In genomic region chr2:86806059-86806857, GRCh38 we compare ENCODE assay signal across 24 cellular contexts. TPM values are rescaled to one million over a fixed set of nuclear protein-coding genes. Genes with fewer than 3 reads are reported as not detected.
DNase-seq lines count a peak whose midpoint lies in the region; ATAC-seq and TF ChIP-seq lines count a peak whose summit lies in the region.
"Had no signal": no experiment of that assay in that cellular context is flagged by ENCODE, and none has a peak within 500 bp of the region (broad histone marks: within the 10 kb centered on the region; RNA-seq: fewer than 3 reads in every experiment).

No MANE protein-coding gene starts in this region.

- peaks cover 32% of the 10 kb centered on the region for H3K27me3 Mint-ChIP-seq in activated T-cell treated with anti-CD3 and anti-CD28 coated beads, Interleukin-2, amount 50 U/mL, for 24 hours
- no peaks in the 10 kb centered on the region for H3K27me3 Mint-ChIP-seq in activated CD8-positive, alpha-beta T cell treated with anti-CD3 and anti-CD28 coated beads for 36 hours
- H3K27me3 Mint-ChIP-seq in immature natural killer cell (ENCODE audit: low read depth in 3 of 3) = peaks cover 17 to 31% (median 30%) of the 10 kb centered on the region in 3 donors

- H3K9me3 ChIP-seq in thymus (ENCODE audit: control insufficient read depth) = peaks cover 2% of the 10 kb centered on the region
- H3K9me3 ChIP-seq: colonic mucosa, neutrophil, transverse colon had no signal

- no peak for DNase-seq in activated T-cell treated with anti-CD3 and anti-CD28 coated beads, Interleukin-2, amount 50 U/mL, for 24 hours
- no peak for DNase-seq in activated T-cell treated with anti-CD3 and anti-CD28 coated beads, Interleukin-2, amount 50 U/mL, for 1 hour
- DNase-seq in activated CD8-positive, alpha-beta T cell treated with anti-CD3 and anti-CD28 coated beads for 36 hours = peak; percentile 80
- DNase-seq in immature natural killer cell (no peak), left cardiac atrium (no peak), superior temporal gyrus (ENCODE audit: extremely low spot score) (no peak), germinal center (ENCODE audit: low spot score) (no peak)
- DNase-seq: activated CD4-positive, alpha-beta memory T cell treated with anti-CD3 and anti-CD28 coated beads for 36 hours; activated effector memory CD4-positive, alpha-beta T cell treated with anti-CD3 and anti-CD28 coated beads, Interleukin-2, amount 50 U/mL, for 16 hours; colonic mucosa; HFFc6; hippocampal formation; kidney glomerular epithelial cell; NCI-H1694 treated with DMSO at 0.1 percent for 48 hours; NCI-H446; stimulated activated CD4-positive, alpha-beta T cell treated with anti-CD3 and anti-CD28 coated beads, Interleukin-12 subunit alpha, Interleukin-12 subunit beta, amount 100 ng/mL, for 4 hours; transverse colon had no signal

- no peaks in the 10 kb centered on the region for H3K27me3 ChIP-seq in thymus (ENCODE audit: control insufficient read depth, insufficient read depth)

- H3K27ac Mint-ChIP-seq in activated T-cell treated with anti-CD3 and anti-CD28 coated beads, Interleukin-2, amount 50 U/mL, for 24 hours = peak overlapping the region; percentile 82
- peak overlapping the region; percentile 90 for H3K27ac Mint-ChIP-seq in activated CD8-positive, alpha-beta T cell treated with anti-CD3 and anti-CD28 coated beads for 36 hours
- H3K27ac Mint-ChIP-seq in immature natural killer cell = peak overlapping the region in 4 of 6 donors; percentile 26 to 74 (median 54)
- H3K27ac Mint-ChIP-seq: activated CD4-positive, alpha-beta memory T cell treated with anti-CD3 and anti-CD28 coated beads for 36 hours; CD14-positive monocyte; HFFc6; memory B cell had no signal

- no peaks in the 10 kb centered on the region for H3K36me3 ChIP-seq in thymus (ENCODE audit: control insufficient read depth, insufficient read depth)
- H3K36me3 ChIP-seq: colonic mucosa, neutrophil, transverse colon had no signal

- peak overlapping the region; percentile 95 for H3K27ac ChIP-seq in thymus (ENCODE audit: low read depth)
- H3K27ac ChIP-seq: colonic mucosa, neutrophil, transverse colon had no signal

- H3K4me3 Mint-ChIP-seq in activated T-cell treated with anti-CD3 and anti-CD28 coated beads, Interleukin-2, amount 50 U/mL, for 24 hours = peak overlapping the region; percentile 82
- peak overlapping the region; percentile 87 for H3K4me3 Mint-ChIP-seq in activated CD8-positive, alpha-beta T cell treated with anti-CD3 and anti-CD28 coated beads for 36 hours
- H3K4me3 Mint-ChIP-seq in immature natural killer cell = peak overlapping the region in 4 of 5 donors; percentile 33 to 41 (median 38)

- peak overlapping the region; percentile 73 for H3K4me3 ChIP-seq in thymus (ENCODE audit: low read length)
- H3K4me3 ChIP-seq: colonic mucosa had no signal

- intact Hi-C loops in activated CD8-positive, alpha-beta T cell treated with anti-CD3 and anti-CD28 coated beads for 36 hours (cut with micrococcal nuclease) = loop anchor here (1.0 to 2.0 kb wide), 2 partner anchors 15 to 41 kb away; no protein-coding TSS in a partner anchor
- intact Hi-C loops in left cardiac atrium (cut with DNase I) = no loop called here

- POLR2A ChIA-PET in activated CD8-positive, alpha-beta T cell treated with anti-CD3 and anti-CD28 coated beads for 36 hours (lab: Charles Lee) = interaction anchor here (0.7 to 7.2 kb wide), 11 partner anchors 9 to 43 kb away, joined by 3 to 156 read pairs (median 8); partner anchors contain the start of gene CD8A

- CTCF ChIA-PET in activated CD8-positive, alpha-beta T cell treated with anti-CD3 and anti-CD28 coated beads for 36 hours (lab: Charles Lee) = interaction anchor here (1.0 to 3.4 kb wide), 11 partner anchors 10 to 45 kb away, joined by 3 to 37 read pairs (median 10); partner anchors contain the start of gene CD8A

- 72% methylated on average over 21 of the region's 21 CpGs for WGBS in thymus

- peak; percentile 9 for ATAC-seq in activated CD8-positive, alpha-beta T cell treated with anti-CD3 and anti-CD28 coated beads for 36 hours
- ATAC-seq in left cardiac atrium = no peak

- H3K4me1 ChIP-seq in thymus (ENCODE audit: control insufficient read depth, insufficient read depth, low read length) = peaks cover 9% of the 10 kb centered on the region
- H3K4me1 ChIP-seq: colonic mucosa had no signal

- TF ChIP-seq CTCF in activated CD8-positive, alpha-beta T cell treated with anti-CD3 and anti-CD28 coated beads for 36 hours (IDR thresholded peaks at IDR 0.05) = no peak

- H3K4me1 Mint-ChIP-seq in activated T-cell treated with anti-CD3 and anti-CD28 coated beads, Interleukin-2, amount 50 U/mL, for 24 hours (ENCODE audit: low read depth) = peaks cover 42% of the 10 kb centered on the region
- H3K4me1 Mint-ChIP-seq in activated CD8-positive, alpha-beta T cell treated with anti-CD3 and anti-CD28 coated beads for 36 hours (ENCODE audit: low read depth) = peaks cover 26% of the 10 kb centered on the region
- H3K4me1 Mint-ChIP-seq in immature natural killer cell = peaks cover 29 to 38% of the 10 kb centered on the region in 2 donors

- H3K9me3 Mint-ChIP-seq in activated T-cell treated with anti-CD3 and anti-CD28 coated beads, Interleukin-2, amount 50 U/mL, for 24 hours = no peaks in the 10 kb centered on the region
- no peaks in the 10 kb centered on the region for H3K9me3 Mint-ChIP-seq in activated CD8-positive, alpha-beta T cell treated with anti-CD3 and anti-CD28 coated beads for 36 hours
- no peaks in the 10 kb centered on the region for H3K9me3 Mint-ChIP-seq in immature natural killer cell
- H3K9me3 Mint-ChIP-seq: activated CD4-positive, alpha-beta memory T cell treated with anti-CD3 and anti-CD28 coated beads for 36 hours; HFFc6; memory B cell had no signal

- H3K36me3 Mint-ChIP-seq in activated T-cell treated with anti-CD3 and anti-CD28 coated beads, Interleukin-2, amount 50 U/mL, for 24 hours (ENCODE audit: low read depth) = no peaks in the 10 kb centered on the region
- H3K36me3 Mint-ChIP-seq in activated CD8-positive, alpha-beta T cell treated with anti-CD3 and anti-CD28 coated beads for 36 hours (ENCODE audit: low read depth) = peaks cover 43% of the 10 kb centered on the region
- no peaks in the 10 kb centered on the region for H3K36me3 Mint-ChIP-seq in immature natural killer cell
- H3K36me3 Mint-ChIP-seq: activated CD4-positive, alpha-beta memory T cell treated with anti-CD3 and anti-CD28 coated beads for 36 hours; memory B cell had no signal

RNA-seq across cellular contexts. Expression of gene CD8A, which starts 15.5 kb away (rescaled TPM):
- 100 to 1,000 TPM; 419 to 432 TPM for total RNA-seq in activated CD8-positive, alpha-beta T cell treated with anti-CD3 and anti-CD28 coated beads for 36 hours
- 100 to 1,000 TPM in 1 of 3 donors, 10 to 100 TPM in 2; 76.9 to 131 (median 93.4) TPM for polyA plus RNA-seq in immature natural killer cell
- polyA plus RNA-seq in thymus = 242 TPM
- 1 to 10 TPM; 2.8 to 4.4 TPM for total RNA-seq in left cardiac atrium
- total RNA-seq: A673, HFFc6, MCF 10A, renal cortical epithelial cell had no signal

RNA-seq across cellular contexts. Expression of gene CD8B, which starts 55.4 kb away (rescaled TPM):
- 100 to 1,000 TPM; 319 to 321 TPM for total RNA-seq in activated CD8-positive, alpha-beta T cell treated with anti-CD3 and anti-CD28 coated beads for 36 hours
- 10 to 100 TPM in 1 of 3 donors, 1 to 10 TPM in 2; 1.7 to 21.0 (median 5.5) TPM for polyA plus RNA-seq in immature natural killer cell
- 111 TPM for polyA plus RNA-seq in thymus
- 1 to 10 TPM in 1 of 2 donors, under 1 TPM in 1; 0.81 to 1.8 TPM for total RNA-seq in left cardiac atrium
- total RNA-seq: A673, HFFc6, MCF 10A, renal cortical epithelial cell had no signal

Comparison
In these comparisons a context has a peak if more than half of its experiments do, and no peak if none do; other contexts are left out.
1. RNA of gene CD8A, which starts 15.5 kb away (total RNA-seq): 419 to 432 TPM in activated CD8-positive, alpha-beta T cell treated with anti-CD3 and anti-CD28 coated beads for 36 hours; 2.8 to 4.4 TPM in left cardiac atrium; every median in the first group is over 10 times any median in the second.
2. RNA of gene CD8B, which starts 55.4 kb away (total RNA-seq): 319 to 321 TPM in activated CD8-positive, alpha-beta T cell treated with anti-CD3 and anti-CD28 coated beads for 36 hours; 0.81 to 1.8 TPM in left cardiac atrium; every median in the first group is over 100 times any median in the second.
3. Peak in every context shown above with its lines, with median percentiles within 50 percentile points of each other: H3K27ac Mint-ChIP-seq and H3K4me3 Mint-ChIP-seq.